ENCODE assay signal across 8 cellular contexts in genomic region chr1:200738348-200738732, GRCh38. TPM values are rescaled to one million over a fixed set of nuclear protein-coding genes. Genes with fewer than 3 reads are reported as not detected.
DNase-seq lines count a peak whose midpoint lies in the region; ATAC-seq, FAIRE-seq and TF ChIP-seq lines count a peak whose summit lies in the region.

No MANE protein-coding gene starts in this region.

- no TSS peak for BruUV-seq in HepG2 (replicated peaks; lab: Mats Ljungman, UMichigan)

- TF ChIP-seq RAD21 in HepG2 (CRISPR knock-in tag; IDR thresholded peaks at IDR 0.05) = no peak

- H3K4me3 Mint-ChIP-seq in activated naive CD4-positive, alpha-beta T cell treated with anti-CD3 and anti-CD28 coated beads, Interleukin-2, amount 50 U/mL, for 24 hours = peak overlapping the region; percentile 95
- H3K4me3 Mint-ChIP-seq in activated naive CD8-positive, alpha-beta T cell treated with anti-CD3 and anti-CD28 coated beads, Interleukin-2, amount 50 U/mL, for 24 hours = peak overlapping the region; percentile 88
- H3K4me3 Mint-ChIP-seq in type B pancreatic cell = peak overlapping the region; percentile 100

- CTCF ChIA-PET in HepG2 (lab: Yijun Ruan, JAX; ENCODE audit: low intra/inter-chr PET ratio, low total read pairs) = no interaction called here

- WGBS in HepG2 (ENCODE audit: low lambda C conversion rate) = 0% methylated on average over 7 of the region's 8 CpGs

- TF ChIP-seq POLR2A in HepG2 (IDR thresholded peaks at IDR 0.05; ENCODE audit: insufficient read depth in 1 of 2, low read depth in 2 of 2, low read length in 2 of 2) = no peak

- H3K4me3 ChIP-seq in HepG2 (replicated peaks in 1 of 3; ENCODE audit: insufficient read depth in 1 of 3, low read depth in 2 of 3, low read length in 3 of 3) = peak overlapping the region; percentile 65 to 93 (median 65)

- peak overlapping the region; percentile 98 for H3K4me2 ChIP-seq in HepG2 (ENCODE audit: low read depth, low read length)

- TF ChIP-seq EP300 in HepG2 (IDR thresholded peaks at IDR 0.05; ENCODE audit: low read depth in 2 of 2, low read length in 2 of 2) = no peak
- TF ChIP-seq EP300 in HepG2 (CRISPR knock-in tag; IDR thresholded peaks at IDR 0.05; ENCODE audit: borderline replicate concordance) = no peak

- H3K27me3 ChIP-seq in HepG2 (ENCODE audit: control insufficient read depth in 1 of 2, insufficient read depth in 2 of 2, low read length in 2 of 2) = peaks cover 0 to 10% of the 10 kb centered on the region in 2 experiments; a peak in 2 of 5 replicates

- no peaks in the 10 kb centered on the region for H3K36me3 ChIP-seq in HepG2 (replicated peaks in 1 of 2; ENCODE audit: control insufficient read depth in 1 of 2, insufficient read depth in 2 of 2, low read length in 2 of 2)

- TF ChIP-seq CTCF in HepG2 (CRISPR knock-in tag; IDR thresholded peaks at IDR 0.05) (no peak), type B pancreatic cell (conservative IDR thresholded peaks at IDR 0.05) (no peak)

- FAIRE-seq in HepG2 (lab: Jason Lieb, UNC) = peak; percentile 21

- ATAC-seq in activated naive CD8-positive, alpha-beta T cell treated with anti-CD3 and anti-CD28 coated beads, Interleukin-2, amount 50 U/mL, for 24 hours = peak; percentile 31
- no peak for ATAC-seq in HepG2
- ATAC-seq in GM19351 (IDR thresholded peaks at IDR 0.05; ENCODE audit: unreplicated experiment) = no peak

- no peaks in the 10 kb centered on the region for H3K9me3 Mint-ChIP-seq in activated naive CD4-positive, alpha-beta T cell treated with anti-CD3 and anti-CD28 coated beads, Interleukin-2, amount 50 U/mL, for 24 hours
- H3K9me3 Mint-ChIP-seq in activated naive CD8-positive, alpha-beta T cell treated with anti-CD3 and anti-CD28 coated beads, Interleukin-2, amount 50 U/mL, for 24 hours = no peaks in the 10 kb centered on the region
- no peaks in the 10 kb centered on the region for H3K9me3 Mint-ChIP-seq in type B pancreatic cell

- H3K4me1 ChIP-seq in HepG2 (ENCODE audit: insufficient read depth, low read length) = peaks cover 41% of the 10 kb centered on the region

- intact Hi-C loops in HepG2 (cut with micrococcal nuclease; ENCODE audit: unreplicated experiment) = loop anchor here (2.0 kb wide), 1 partner anchor 70 kb away; the partner anchor contains the start of gene DDX59

- H2AFZ ChIP-seq in HepG2 (ENCODE audit: low read length) = peak overlapping the region; percentile 97

- H3K9me3 ChIP-seq in HepG2 (ENCODE audit: low read length) = no peaks in the 10 kb centered on the region

- no peaks in the 10 kb centered on the region for H3K27me3 Mint-ChIP-seq in activated naive CD4-positive, alpha-beta T cell treated with anti-CD3 and anti-CD28 coated beads, Interleukin-2, amount 50 U/mL, for 24 hours
- peaks cover 13% of the 10 kb centered on the region for H3K27me3 Mint-ChIP-seq in activated naive CD8-positive, alpha-beta T cell treated with anti-CD3 and anti-CD28 coated beads, Interleukin-2, amount 50 U/mL, for 24 hours
- no peaks in the 10 kb centered on the region for H3K27me3 Mint-ChIP-seq in type B pancreatic cell

- H3K27ac Mint-ChIP-seq in activated naive CD4-positive, alpha-beta T cell treated with anti-CD3 and anti-CD28 coated beads, Interleukin-2, amount 50 U/mL, for 24 hours = peak overlapping the region; percentile 96
- H3K27ac Mint-ChIP-seq in activated naive CD8-positive, alpha-beta T cell treated with anti-CD3 and anti-CD28 coated beads, Interleukin-2, amount 50 U/mL, for 24 hours = peak overlapping the region; percentile 32
- peak overlapping the region; percentile 100 for H3K27ac Mint-ChIP-seq in type B pancreatic cell

- H3K9ac ChIP-seq in HepG2 (ENCODE audit: insufficient read depth, low read depth, low read length) = peak overlapping the region; percentile 39

- H3K4me1 Mint-ChIP-seq in activated naive CD4-positive, alpha-beta T cell treated with anti-CD3 and anti-CD28 coated beads, Interleukin-2, amount 50 U/mL, for 24 hours = peaks cover 44% of the 10 kb centered on the region
- peaks cover 54% of the 10 kb centered on the region for H3K4me1 Mint-ChIP-seq in activated naive CD8-positive, alpha-beta T cell treated with anti-CD3 and anti-CD28 coated beads, Interleukin-2, amount 50 U/mL, for 24 hours
- H3K4me1 Mint-ChIP-seq in type B pancreatic cell (ENCODE audit: unreplicated experiment) = peaks cover 33% of the 10 kb centered on the region

- POLR2A ChIA-PET in HepG2 (lab: Yijun Ruan, JAX) = interaction anchor here (2.3 kb wide), 1 partner anchor 69 kb away, joined by 20 read pairs; the partner anchor contains the start of gene DDX59

- DNase-seq in activated naive CD4-positive, alpha-beta T cell treated with Interleukin-2 at 50 U/mL for 16 hours = no peak
- DNase-seq in activated naive CD8-positive, alpha-beta T cell treated with anti-CD3 and anti-CD28 coated beads, Interleukin-2, amount 50 U/mL, for 24 hours = no peak
- DNase-seq in HepG2 (ENCODE audit: low spot score) (no peak), type B pancreatic cell (ENCODE audit: extremely low spot score, unreplicated experiment) (no peak), mucosa of gallbladder (ENCODE audit: low spot score) (no peak), NCI-H187 (lab: John Stamatoyannopoulos, UW) (no peak)

- H3K79me2 ChIP-seq in HepG2 (ENCODE audit: insufficient read depth, low read length) = peaks cover 29% of the 10 kb centered on the region

- H3K36me3 Mint-ChIP-seq in activated naive CD4-positive, alpha-beta T cell treated with anti-CD3 and anti-CD28 coated beads, Interleukin-2, amount 50 U/mL, for 24 hours = no peaks in the 10 kb centered on the region
- no peaks in the 10 kb centered on the region for H3K36me3 Mint-ChIP-seq in activated naive CD8-positive, alpha-beta T cell treated with anti-CD3 and anti-CD28 coated beads, Interleukin-2, amount 50 U/mL, for 24 hours (ENCODE audit: low read depth)
- peaks cover 2% of the 10 kb centered on the region for H3K36me3 Mint-ChIP-seq in type B pancreatic cell

- no peak overlapping the region for H3K27ac ChIP-seq in HepG2 (ENCODE audit: extremely low read length, insufficient read depth, low read length)

- H4K20me1 ChIP-seq in HepG2 (ENCODE audit: insufficient read depth, low read length) = 0 out of 2 replicates have a peak, but pooled peaks cover 6% of the 10 kb centered on the region

- in situ Hi-C loops in HepG2 (cut with HindIII; ENCODE audit: extremely low pct_ligation_motif_present, low pct_unique_long_range_greater_than_20kb) = no loop called here

TF ChIP-seq in HepG2, 621 proteins besides CTCF, POLR2A, EP300 and RAD21 (continues in another document):
- TF ChIP-seq ZNF782 (CRISPR knock-in tag; IDR thresholded peaks at IDR 0.05; ENCODE audit: borderline replicate concordance) = no peak
- no peak for TF ChIP-seq RBFOX2 (IDR thresholded peaks at IDR 0.05; ENCODE audit: low read depth, low read length)
- no peak for TF ChIP-seq HNF1B (CRISPR knock-in tag; IDR thresholded peaks at IDR 0.05)
- no peak for TF ChIP-seq KAT2B (IDR thresholded peaks at IDR 0.05; ENCODE audit: borderline replicate concordance, low read depth, low read length)
- TF ChIP-seq CAMTA2 (CRISPR knock-in tag; IDR thresholded peaks at IDR 0.05; ENCODE audit: borderline replicate concordance) = no peak
- no peak for TF ChIP-seq ZNF101 (CRISPR knock-in tag; IDR thresholded peaks at IDR 0.05; ENCODE audit: borderline replicate concordance, low read depth)
- TF ChIP-seq GATAD2A (CRISPR knock-in tag; IDR thresholded peaks at IDR 0.05) = no peak
- TF ChIP-seq ZNF468 (CRISPR knock-in tag; IDR thresholded peaks at IDR 0.05) = no peak
- no peak for TF ChIP-seq ZNF441 (CRISPR knock-in tag; IDR thresholded peaks at IDR 0.05; ENCODE audit: borderline replicate concordance)
- no peak for TF ChIP-seq ELF3 (CRISPR knock-in tag; IDR thresholded peaks at IDR 0.05)

RNA-seq across cellular contexts. Expression of gene CAMSAP2, which starts 0.4 kb away (rescaled TPM):
- 8.2 and 10.3 TPM in 2 replicates for total RNA-seq in HepG2 (2016; rRNA removed; fragmentation: Illumina TruSeq; extraction: Trizol)
- total RNA-seq in HepG2 (2016; cell fraction: cytosol; rRNA removed; fragmentation: Illumina TruSeq; extraction: Trizol; ENCODE audit: low read depth) = 0.91 and 0.97 TPM in 2 replicates
- total RNA-seq in HepG2 (2016; cell fraction: insoluble cytoplasmic fraction; rRNA removed; fragmentation: Illumina TruSeq; extraction: Trizol) = 7.7 and 11.2 TPM in 2 replicates
- total RNA-seq in HepG2 (2016; cell fraction: membrane; rRNA removed; fragmentation: Illumina TruSeq; extraction: Trizol) = 2.8 and 2.9 TPM in 2 replicates
- total RNA-seq in HepG2 (2016; cell fraction: nucleus; rRNA removed; fragmentation: Illumina TruSeq; extraction: Trizol) = 10.7 and 14.3 TPM in 2 replicates
- polyA plus RNA-seq in HepG2 (2011; rRNA removed) = 2.7 and 3.4 TPM in 2 replicates
- polyA plus RNA-seq in HepG2 (2011; cell fraction: cytosol; rRNA removed) = 0.85 and 1.5 TPM in 2 replicates
- polyA plus RNA-seq in HepG2 (2011; cell fraction: nucleus; rRNA removed) = 2.2 and 2.6 TPM in 2 replicates
- polyA plus RNA-seq in HepG2 (2012) = 5.3 and 5.9 TPM in 2 replicates
- 0.19 and 0.25 TPM in 2 replicates for polyA plus RNA-seq in HepG2 (2016; cell fraction: cytosol; fragmentation: Illumina TruSeq; extraction: Trizol; ENCODE audit: low read depth)
- polyA plus RNA-seq in HepG2 (2016; cell fraction: insoluble cytoplasmic fraction; fragmentation: Illumina TruSeq; extraction: Trizol; ENCODE audit: low read depth) = 6.9 and 7.4 TPM in 2 replicates
- 0.78 and 0.97 TPM in 2 replicates for polyA plus RNA-seq in HepG2 (2016; cell fraction: membrane; fragmentation: Illumina TruSeq; extraction: Trizol; ENCODE audit: low read depth)
- 12.4 and 12.5 TPM in 2 replicates for polyA plus RNA-seq in HepG2 (2016; cell fraction: nucleus; fragmentation: Illumina TruSeq; extraction: Trizol; ENCODE audit: insufficient read depth, low read depth)
- polyA minus RNA-seq in HepG2 (2011; rRNA and poly(A)+ RNA removed; ENCODE audit: low replicate concordance) = 2.5 and 25.6 TPM in 2 replicates
- 4.4 and 5.6 TPM in 2 replicates for polyA minus RNA-seq in HepG2 (2011; cell fraction: cytosol; rRNA and poly(A)+ RNA removed)
- 12.2 and 18.8 TPM in 2 replicates for polyA minus RNA-seq in HepG2 (2011; cell fraction: nucleus; rRNA and poly(A)+ RNA removed)
- total RNA-seq in type B pancreatic cell (ENCODE audit: low replicate concordance) = 27.4 and 28.5 TPM in 2 replicates
- total RNA-seq in mucosa of gallbladder = 21.4 TPM

Comparison
In these comparisons a context has a peak if more than half of its experiments do, and no peak if none do; other contexts are left out.
1. H3K27ac Mint-ChIP-seq: peak in every context shown above with its lines; median percentile 100 in type B pancreatic cell; 96 in activated naive CD4-positive, alpha-beta T cell treated with anti-CD3 and anti-CD28 coated beads, Interleukin-2, amount 50 U/mL, for 24 hours; 32 in activated naive CD8-positive, alpha-beta T cell treated with anti-CD3 and anti-CD28 coated beads, Interleukin-2, amount 50 U/mL, for 24 hours.